In genomic region chr19:47350599-47350998, GRCh38 we compare ENCODE assay signal across 1 cellular context.
TF ChIP-seq lines count a peak whose summit lies in the region.

No MANE protein-coding gene starts in this region.

TF ChIP-seq in HCT116, 20 proteins besides CTCF, POLR2A, EP300 and RAD21:
- TF ChIP-seq FOSL1 (IDR thresholded peaks at IDR 0.05; ENCODE audit: low read depth) (no peak), REST (IDR thresholded peaks at IDR 0.05; ENCODE audit: low read depth) (no peak), ZBTB33 (IDR thresholded peaks at IDR 0.05; ENCODE audit: extremely low read depth, insufficient replicate concordance, low read length) (no peak), SP1 (IDR thresholded peaks at IDR 0.05; ENCODE audit: low read depth) (no peak), JUND (IDR thresholded peaks at IDR 0.05) (no peak), ELF1 (IDR thresholded peaks at IDR 0.05; ENCODE audit: borderline replicate concordance, low read depth) (no peak), TCF7L2 (IDR thresholded peaks at IDR 0.05; ENCODE audit: borderline replicate concordance, extremely low read depth, insufficient read depth, insufficient read length) (no peak), SIN3A (IDR thresholded peaks at IDR 0.05; ENCODE audit: low read depth) (no peak), SRF (IDR thresholded peaks at IDR 0.05; ENCODE audit: low read depth) (no peak)
